Comparison of ENCODE assay signal across 10 cellular contexts in genomic region chr6:146433881-146434741, GRCh38.
A peak's percentile ranks its signal among the peaks of the same experiment; 100 is the strongest.
DNase-seq lines count a peak whose midpoint lies in the region; ATAC-seq, FAIRE-seq and TF ChIP-seq lines count a peak whose summit lies in the region.
"Had no signal": no experiment of that assay in that cellular context is flagged by ENCODE, and none has a peak within 500 bp of the region (broad histone marks: within the 10 kb centered on the region; RNA-seq: fewer than 3 reads in every experiment).

No MANE protein-coding gene starts in this region.

- H3K9ac ChIP-seq in liver (ENCODE audit: low read depth in 1 of 2, low read length in 2 of 2) (no peak overlapping the region), HepG2 (ENCODE audit: insufficient read depth, low read depth, low read length) (no peak overlapping the region), neural cell (ENCODE audit: low read length) (no peak overlapping the region)

- peaks cover 0 to 8% (median 0%) of the 10 kb centered on the region in 4 donors for H3K4me1 ChIP-seq in liver (ENCODE audit: control insufficient read depth in 4 of 4, insufficient read depth in 4 of 4, low read length in 3 of 4)
- no peaks in the 10 kb centered on the region for H3K4me1 ChIP-seq in HepG2 (ENCODE audit: insufficient read depth, low read length)

- H3K27ac Mint-ChIP-seq in glutamatergic neuron (ENCODE audit: unreplicated experiment) = no peak overlapping the region
- H3K27ac Mint-ChIP-seq: B cell had no signal

- TF ChIP-seq EP300 in HepG2 (IDR thresholded peaks at IDR 0.05; ENCODE audit: low read depth in 2 of 2, low read length in 2 of 2) (no peak), HepG2 (CRISPR knock-in tag; IDR thresholded peaks at IDR 0.05; ENCODE audit: borderline replicate concordance) (no peak), neural cell (conservative IDR thresholded peaks at IDR 0.05; ENCODE audit: poor library complexity, severe bottlenecking) (no peak)

- H3K4me1 Mint-ChIP-seq in glutamatergic neuron (ENCODE audit: low read depth, unreplicated experiment) = no peaks in the 10 kb centered on the region
- H3K4me1 Mint-ChIP-seq: B cell had no signal

- DNase-seq in HepG2 (ENCODE audit: low spot score) = no peak
- DNase-seq in glutamatergic neuron = peak; percentile 40
- no peak for DNase-seq in T-helper 2 cell
- no peak for DNase-seq in NCI-H2171 (lab: John Stamatoyannopoulos, UW)
- no peak for DNase-seq in T-helper 9 cell
- no peak for DNase-seq in GM10248 (ENCODE audit: extremely low spot score)

- H3K36me3 ChIP-seq in liver (ENCODE audit: control insufficient read depth in 4 of 4, insufficient read depth in 3 of 4, low read depth in 1 of 4, low read length in 3 of 4) (no peaks in the 10 kb centered on the region), HepG2 (replicated peaks in 1 of 2; ENCODE audit: control insufficient read depth in 1 of 2, insufficient read depth in 2 of 2, low read length in 2 of 2) (no peaks in the 10 kb centered on the region), neural cell (ENCODE audit: insufficient read depth, low read length) (no peaks in the 10 kb centered on the region)

- H2AFZ ChIP-seq in HepG2 (ENCODE audit: low read length) (no peak overlapping the region), neural cell (ENCODE audit: low read depth, low read length) (no peak overlapping the region)

- BruUV-seq in HepG2 (replicated peaks; lab: Mats Ljungman, UMichigan) = no TSS peak

- H3K9me3 ChIP-seq in liver (ENCODE audit: control insufficient read depth in 4 of 4, low read length in 3 of 4) = no peaks in the 10 kb centered on the region
- H3K9me3 ChIP-seq in HepG2 (ENCODE audit: low read length) = no peaks in the 10 kb centered on the region
- no peaks in the 10 kb centered on the region for H3K9me3 ChIP-seq in neural cell (ENCODE audit: low read length)

- H3K79me2 ChIP-seq in HepG2 (ENCODE audit: insufficient read depth, low read length) = no peaks in the 10 kb centered on the region
- H3K79me2 ChIP-seq in neural cell (replicated peaks; ENCODE audit: insufficient read depth, low read length) = no peaks in the 10 kb centered on the region

- no peaks in the 10 kb centered on the region for H4K20me1 ChIP-seq in HepG2 (ENCODE audit: insufficient read depth, low read length)
- no peaks in the 10 kb centered on the region for H4K20me1 ChIP-seq in neural cell (ENCODE audit: insufficient read depth)

- no peaks in the 10 kb centered on the region for H3K36me3 Mint-ChIP-seq in glutamatergic neuron (ENCODE audit: unreplicated experiment)

- 14% methylated on average over 60 of the region's 60 CpGs for WGBS in liver
- WGBS in HepG2 (ENCODE audit: low lambda C conversion rate) = 61% methylated on average over 55 of the region's 60 CpGs

- no peak for FAIRE-seq in HepG2 (lab: Jason Lieb, UNC)

- no peak for TF ChIP-seq CTCF in liver (IDR thresholded peaks at IDR 0.05; ENCODE audit: low read depth, low read length, missing input control)
- no peak for TF ChIP-seq CTCF in HepG2 (CRISPR knock-in tag; IDR thresholded peaks at IDR 0.05)
- no peak for TF ChIP-seq CTCF in glutamatergic neuron (IDR thresholded peaks at IDR 0.05; ENCODE audit: partially characterized antibody, unreplicated experiment)
- TF ChIP-seq CTCF in neural cell (IDR thresholded peaks at IDR 0.05; ENCODE audit: poor library complexity, severe bottlenecking) = no peak
- TF ChIP-seq CTCF in GM10248 (IDR thresholded peaks at IDR 0.05; ENCODE audit: control extremely low read depth, extremely low read depth, low read depth, missing control alignments) = no peak

- H3K27me3 ChIP-seq in liver (ENCODE audit: control insufficient read depth in 4 of 4, insufficient read depth in 4 of 4, low read length in 3 of 4) (peaks cover 0 to 8% (median 3%) of the 10 kb centered on the region in 4 donors), HepG2 (ENCODE audit: control insufficient read depth in 1 of 2, insufficient read depth in 2 of 2, low read length in 2 of 2) (no peaks in the 10 kb centered on the region), neural cell (ENCODE audit: insufficient read depth, low read depth, low read length) (peaks cover 7% of the 10 kb centered on the region)

- H3K27ac ChIP-seq in liver (ENCODE audit: low read depth in 1 of 2, low read length in 2 of 2) = no peak overlapping the region
- no peak overlapping the region for H3K27ac ChIP-seq in HepG2 (ENCODE audit: extremely low read length, insufficient read depth, low read length)
- no peak overlapping the region for H3K27ac ChIP-seq in neural cell (ENCODE audit: low read length)

- peak overlapping the region; percentile 85 for H3K4me3 Mint-ChIP-seq in glutamatergic neuron (ENCODE audit: unreplicated experiment)
- H3K4me3 Mint-ChIP-seq: B cell had no signal

- H3F3A ChIP-seq in neural cell (ENCODE audit: insufficient read depth, low read length, poor library complexity, severe bottlenecking) = no peaks in the 10 kb centered on the region

- no peaks in the 10 kb centered on the region for H3K9me3 Mint-ChIP-seq in glutamatergic neuron (ENCODE audit: unreplicated experiment)

- H3K4me2 ChIP-seq in HepG2 (ENCODE audit: low read depth, low read length) = no peak overlapping the region
- no peak overlapping the region for H3K4me2 ChIP-seq in neural cell (ENCODE audit: low read length)

- peaks cover 7% of the 10 kb centered on the region for H3K27me3 Mint-ChIP-seq in glutamatergic neuron (ENCODE audit: unreplicated experiment)

- H3K4me3 ChIP-seq in liver (ENCODE audit: low read depth in 1 of 3, low read length in 3 of 3) = peak overlapping the region in 2 of 3 donors; percentile 35 to 41
- H3K4me3 ChIP-seq in HepG2 (replicated peaks in 1 of 3; ENCODE audit: insufficient read depth in 1 of 3, low read depth in 2 of 3, low read length in 3 of 3) = no peak overlapping the region
- H3K4me3 ChIP-seq in neural cell (ENCODE audit: low read length) = peak overlapping the region; percentile 55

- in situ Hi-C loops in HepG2 (cut with HindIII; ENCODE audit: extremely low pct_ligation_motif_present, low pct_unique_long_range_greater_than_20kb) = no loop called here

- no peak for TF ChIP-seq RAD21 in liver (IDR thresholded peaks at IDR 0.05)
- no peak for TF ChIP-seq RAD21 in HepG2 (CRISPR knock-in tag; IDR thresholded peaks at IDR 0.05)
- TF ChIP-seq RAD21 in neural cell (conservative IDR thresholded peaks at IDR 0.05) = no peak

- ATAC-seq in HepG2 = no peak
- ATAC-seq: Panc1 had no signal

- no peaks in the 10 kb centered on the region for H3K9me2 ChIP-seq in neural cell (ENCODE audit: insufficient read depth, low read length)

- POLR2A ChIA-PET in HepG2 (lab: Yijun Ruan, JAX) = no interaction called here
- POLR2A ChIA-PET in GM10248 (lab: Yijun Ruan, JAX) = no interaction called here

- CTCF ChIA-PET in HepG2 (lab: Yijun Ruan, JAX; ENCODE audit: low intra/inter-chr PET ratio, low total read pairs) (no interaction called here), GM10248 (lab: Yijun Ruan, JAX) (interaction anchor here (1.1 to 1.4 kb wide), 2 partner anchors 8 to 13 kb away, joined by 5 to 6 read pairs; no protein-coding TSS in a partner anchor)

- no peak for TF ChIP-seq POLR2A in HepG2 (IDR thresholded peaks at IDR 0.05; ENCODE audit: insufficient read depth in 1 of 2, low read depth in 2 of 2, low read length in 2 of 2)

- intact Hi-C loops in HepG2 (cut with micrococcal nuclease; ENCODE audit: unreplicated experiment) = no loop called here

TF ChIP-seq in liver, 16 proteins besides CTCF, POLR2A, EP300 and RAD21:
- TF ChIP-seq FOXA2 (IDR thresholded peaks at IDR 0.05) (no peak), NR2F2 (IDR thresholded peaks at IDR 0.05) (no peak), HNF4G (IDR thresholded peaks at IDR 0.05) (no peak), YY1 (IDR thresholded peaks at IDR 0.05) (no peak), SP1 (IDR thresholded peaks at IDR 0.05) (no peak)

TF ChIP-seq in HepG2, 621 proteins besides CTCF, POLR2A, EP300 and RAD21 (continues in another document):
- TF ChIP-seq FOXK1 (CRISPR knock-in tag; IDR thresholded peaks at IDR 0.05; ENCODE audit: borderline replicate concordance, low read depth) (no peak), HMGXB4 (CRISPR knock-in tag; IDR thresholded peaks at IDR 0.05; ENCODE audit: borderline replicate concordance in 1 of 2, low read depth in 1 of 2) (no peak), NFIB (CRISPR knock-in tag; IDR thresholded peaks at IDR 0.05; ENCODE audit: borderline replicate concordance) (no peak)

TF ChIP-seq in neural cell, 6 proteins besides CTCF, POLR2A, EP300 and RAD21:
- TF ChIP-seq REST (IDR thresholded peaks at IDR 0.05; ENCODE audit: borderline replicate concordance) (no peak), POLR2AphosphoS5 (IDR thresholded peaks at IDR 0.05) (no peak), SMC3 (conservative IDR thresholded peaks at IDR 0.05; ENCODE audit: poor library complexity) (no peak), EZH2 (IDR thresholded peaks at IDR 0.05; ENCODE audit: borderline replicate concordance, insufficient read depth, low read length, poor library complexity, severe bottlenecking) (no peak), TAF1 (IDR thresholded peaks at IDR 0.05; ENCODE audit: low read depth) (no peak), MXI1 (conservative IDR thresholded peaks at IDR 0.05; ENCODE audit: poor library complexity, severe bottlenecking) (no peak)

Comparison
In these comparisons a context has a peak if more than half of its experiments do, and no peak if none do; other contexts are left out.
1. H3K4me3 ChIP-seq: peak in liver (2 of 3) and neural cell (single experiment); none in HepG2 (0 of 3).